17 cellular contexts compared by ENCODE assay signal in genomic region chr7:66735850-66736249, GRCh38. TPM values are rescaled to one million over a fixed set of nuclear protein-coding genes. Genes with fewer than 3 reads are reported as not detected.
DNase-seq lines count a peak whose midpoint lies in the region; ATAC-seq and TF ChIP-seq lines count a peak whose summit lies in the region.
"Had no signal": no experiment of that assay in that cellular context is flagged by ENCODE, and none has a peak within 500 bp of the region (broad histone marks: within the 10 kb centered on the region; RNA-seq: fewer than 3 reads in every experiment).

No MANE protein-coding gene starts in this region.

- POLR2A ChIA-PET in activated CD8-positive, alpha-beta T cell treated with anti-CD3 and anti-CD28 coated beads, Interleukin-2, amount 10 ng/mL, durations not matched to agents 7 days and 5 days (lab: Charles Lee), result no interaction called here
- POLR2A ChIA-PET in activated CD8-positive, alpha-beta T cell treated with anti-CD3 and anti-CD28 coated beads for 36 hours (lab: Charles Lee), result no interaction called here

- peaks cover 6% of the 10 kb centered on the region for H3K4me1 Mint-ChIP-seq in activated CD8-positive, alpha-beta T cell treated with anti-CD3 and anti-CD28 coated beads, Interleukin-2, amount 10 ng/mL, durations not matched to agents 7 days and 5 days (ENCODE audit: low read depth)
- peaks cover 21% of the 10 kb centered on the region for H3K4me1 Mint-ChIP-seq in activated CD8-positive, alpha-beta T cell treated with anti-CD3 and anti-CD28 coated beads for 36 hours (ENCODE audit: low read depth)
- H3K4me1 Mint-ChIP-seq in IgD-negative memory B cell, result peaks cover 13 to 34% (median 28%) of the 10 kb centered on the region in 3 donors
- peaks cover 31% of the 10 kb centered on the region for H3K4me1 Mint-ChIP-seq in memory B cell
- peaks cover 60% of the 10 kb centered on the region for H3K4me1 Mint-ChIP-seq in stimulated activated memory B cell treated with anti-CD40 and anti-IgM and Interleukin-4, amounts not matched to agents 10 μg/mL and 1 μg/mL and 100 μg/mL, for 72 hours

- intact Hi-C loops in activated CD8-positive, alpha-beta T cell treated with anti-CD3 and anti-CD28 coated beads for 36 hours (cut with micrococcal nuclease), result no loop called here

- no peak for TF ChIP-seq CTCF in activated CD8-positive, alpha-beta T cell treated with anti-CD3 and anti-CD28 coated beads for 36 hours (IDR thresholded peaks at IDR 0.05)

- H3K9me3 Mint-ChIP-seq in activated CD8-positive, alpha-beta T cell treated with anti-CD3 and anti-CD28 coated beads, Interleukin-2, amount 10 ng/mL, durations not matched to agents 7 days and 5 days (ENCODE audit: insufficient read depth), result no peaks in the 10 kb centered on the region
- H3K9me3 Mint-ChIP-seq in activated CD8-positive, alpha-beta T cell treated with anti-CD3 and anti-CD28 coated beads for 36 hours, result peaks cover 11% of the 10 kb centered on the region
- H3K9me3 Mint-ChIP-seq in IgD-negative memory B cell (peaks cover 0 to 7% (median 2%) of the 10 kb centered on the region in 3 donors), memory B cell (peaks cover 6% of the 10 kb centered on the region)
- peaks cover 9% of the 10 kb centered on the region for H3K9me3 Mint-ChIP-seq in stimulated activated memory B cell treated with anti-CD40 and anti-IgM and Interleukin-4, amounts not matched to agents 10 μg/mL and 1 μg/mL and 100 μg/mL, for 72 hours

- peaks cover 28% of the 10 kb centered on the region for H3K36me3 Mint-ChIP-seq in activated CD8-positive, alpha-beta T cell treated with anti-CD3 and anti-CD28 coated beads, Interleukin-2, amount 10 ng/mL, durations not matched to agents 7 days and 5 days (ENCODE audit: low read depth)
- H3K36me3 Mint-ChIP-seq in activated CD8-positive, alpha-beta T cell treated with anti-CD3 and anti-CD28 coated beads for 36 hours (ENCODE audit: low read depth), result peaks cover 16% of the 10 kb centered on the region
- H3K36me3 Mint-ChIP-seq in IgD-negative memory B cell (peaks cover 13% of the 10 kb centered on the region), memory B cell (peaks cover 16% of the 10 kb centered on the region)
- peaks cover 30% of the 10 kb centered on the region for H3K36me3 Mint-ChIP-seq in stimulated activated memory B cell treated with anti-CD40 and anti-IgM and Interleukin-4, amounts not matched to agents 10 μg/mL and 1 μg/mL and 100 μg/mL, for 72 hours

- no peaks in the 10 kb centered on the region for H3K27me3 Mint-ChIP-seq in activated CD8-positive, alpha-beta T cell treated with anti-CD3 and anti-CD28 coated beads, Interleukin-2, amount 10 ng/mL, durations not matched to agents 7 days and 5 days (ENCODE audit: low read depth)
- no peaks in the 10 kb centered on the region for H3K27me3 Mint-ChIP-seq in activated CD8-positive, alpha-beta T cell treated with anti-CD3 and anti-CD28 coated beads for 36 hours
- H3K27me3 Mint-ChIP-seq in IgD-negative memory B cell, result no peaks in the 10 kb centered on the region
- H3K27me3 Mint-ChIP-seq in memory B cell, result no peaks in the 10 kb centered on the region
- no peaks in the 10 kb centered on the region for H3K27me3 Mint-ChIP-seq in stimulated activated memory B cell treated with anti-CD40 and anti-IgM and Interleukin-4, amounts not matched to agents 10 μg/mL and 1 μg/mL and 100 μg/mL, for 72 hours

- no peak for ATAC-seq in activated CD8-positive, alpha-beta T cell treated with anti-CD3 and anti-CD28 coated beads, Interleukin-2, amount 10 ng/mL, durations not matched to agents 7 days and 5 days
- no peak for ATAC-seq in activated CD8-positive, alpha-beta T cell treated with anti-CD3 and anti-CD28 coated beads for 36 hours
- ATAC-seq in memory B cell (ENCODE audit: low read depth), result no peak
- no peak for ATAC-seq in stimulated activated memory B cell treated with anti-CD40 and anti-IgM and Interleukin-4, amounts not matched to agents 10 μg/mL and 1 μg/mL and 100 μg/mL, for 72 hours

- H3K27ac Mint-ChIP-seq in activated CD8-positive, alpha-beta T cell treated with anti-CD3 and anti-CD28 coated beads, Interleukin-2, amount 10 ng/mL, durations not matched to agents 7 days and 5 days, result peak overlapping the region; percentile 41
- no peak overlapping the region for H3K27ac Mint-ChIP-seq in activated CD8-positive, alpha-beta T cell treated with anti-CD3 and anti-CD28 coated beads for 36 hours
- H3K27ac Mint-ChIP-seq in IgD-negative memory B cell (peak overlapping the region in 2 of 3 donors; percentile 4 to 46), memory B cell (peak overlapping the region; percentile 71)
- peak overlapping the region; percentile 21 for H3K27ac Mint-ChIP-seq in stimulated activated memory B cell treated with anti-CD40 and anti-IgM and Interleukin-4, amounts not matched to agents 10 μg/mL and 1 μg/mL and 100 μg/mL, for 72 hours
- H3K27ac Mint-ChIP-seq: HFFc6 had no signal

- H3K4me3 Mint-ChIP-seq in activated CD8-positive, alpha-beta T cell treated with anti-CD3 and anti-CD28 coated beads, Interleukin-2, amount 10 ng/mL, durations not matched to agents 7 days and 5 days, result no peak overlapping the region
- H3K4me3 Mint-ChIP-seq in activated CD8-positive, alpha-beta T cell treated with anti-CD3 and anti-CD28 coated beads for 36 hours, result no peak overlapping the region
- H3K4me3 Mint-ChIP-seq in IgD-negative memory B cell, result peak overlapping the region in 2 of 4 donors; percentile 46 to 49
- no peak overlapping the region for H3K4me3 Mint-ChIP-seq in memory B cell
- no peak overlapping the region for H3K4me3 Mint-ChIP-seq in stimulated activated memory B cell treated with anti-CD40 and anti-IgM and Interleukin-4, amounts not matched to agents 10 μg/mL and 1 μg/mL and 100 μg/mL, for 72 hours
- H3K4me3 Mint-ChIP-seq: HFFc6 had no signal

- no peak for DNase-seq in activated CD8-positive, alpha-beta T cell treated with anti-CD3 and anti-CD28 coated beads, Interleukin-2, amount 10 ng/mL, durations not matched to agents 7 days and 5 days
- DNase-seq in activated CD8-positive, alpha-beta T cell treated with anti-CD3 and anti-CD28 coated beads for 36 hours, result no peak
- no peak for DNase-seq in memory B cell (ENCODE audit: low spot score in 2 of 2)
- no peak for DNase-seq in AG08396 (ENCODE audit: low spot score)
- DNase-seq in NAMALWA (ENCODE audit: low spot score), result no peak
- DNase-seq in OCI-M1 (lab: John Stamatoyannopoulos, UW), result no peak
- DNase-seq: COR-L47, HFFc6, MG63, NCI-H1092 treated with DMSO at 0.1 percent for 48 hours, NCI-H1694, NCI-H2107, NCI-H226, NCI-H524 treated with DMSO at 0.1 percent for 48 hours, Right ventricle myocardium superior had no signal

- CTCF ChIA-PET in activated CD8-positive, alpha-beta T cell treated with anti-CD3 and anti-CD28 coated beads, Interleukin-2, amount 10 ng/mL, durations not matched to agents 7 days and 5 days (lab: Charles Lee), result no interaction called here
- CTCF ChIA-PET in activated CD8-positive, alpha-beta T cell treated with anti-CD3 and anti-CD28 coated beads for 36 hours (lab: Charles Lee), result no interaction called here

RNA-seq across cellular contexts. Expression of gene RABGEF1, which starts 4.7 kb away (rescaled TPM):
- total RNA-seq in activated CD8-positive, alpha-beta T cell treated with anti-CD3 and anti-CD28 coated beads, Interleukin-2, amount 10 ng/mL, durations not matched to agents 7 days and 5 days, result 10 to 100 TPM; 23.2 to 23.8 TPM
- total RNA-seq in activated CD8-positive, alpha-beta T cell treated with anti-CD3 and anti-CD28 coated beads for 36 hours, result 10 to 100 TPM; 17.5 to 19.2 TPM
- 26.8 TPM for polyA plus RNA-seq in IgD-negative memory B cell
